ENCODE assay signal across 1 cellular context in genomic region chr2:4973973-4974372, GRCh38.
TF ChIP-seq lines count a peak whose summit lies in the region.

No MANE protein-coding gene starts in this region.

TF ChIP-seq in IMR-90, 13 proteins besides CTCF, POLR2A, EP300 and RAD21 (continued from another document):
- TF ChIP-seq USF2 (IDR thresholded peaks at IDR 0.05; ENCODE audit: low read depth, low read length), result no peak
